ENCODE assay signal across 13 cellular contexts in the genomic region with DNA sequence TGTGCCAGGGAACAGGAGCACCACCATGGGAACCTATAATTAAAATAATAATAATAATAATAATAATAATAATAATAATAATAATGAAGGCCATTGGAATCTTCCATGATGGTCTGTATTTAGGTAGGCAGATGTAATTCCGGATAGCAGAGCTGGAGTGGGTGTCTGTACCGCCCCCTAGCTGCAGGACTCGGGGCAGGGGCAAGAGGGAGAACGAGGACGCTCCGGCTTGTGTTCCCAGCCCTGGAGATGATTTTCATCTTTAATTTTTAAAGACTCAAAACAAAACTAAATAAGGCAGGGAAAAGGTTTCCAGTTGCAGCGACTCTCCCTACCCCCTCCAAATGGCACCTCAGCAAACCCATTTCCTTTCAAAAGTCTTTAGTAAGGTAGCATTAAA.
A peak's percentile ranks its signal among the peaks of the same experiment; 100 is the strongest.
DNase-seq lines count a peak whose midpoint lies in the region; TF ChIP-seq lines count a peak whose summit lies in the region.
"Had no signal": no experiment of that assay in that cellular context is flagged by ENCODE, and none has a peak within 500 bp of the region (broad histone marks: within the 10 kb centered on the region; RNA-seq: fewer than 3 reads in every experiment).

No MANE protein-coding gene starts in this region.

- intact Hi-C loops in A673 (cut with micrococcal nuclease; ENCODE audit: unreplicated experiment): no loop called here

- no peak for TF ChIP-seq POLR2A in erythroblast (IDR thresholded peaks at IDR 0.05; ENCODE audit: low read length)

- H2BK120ac ChIP-seq in trophoblast cell (ENCODE audit: insufficient read depth, low read length, poor library complexity): no peak overlapping the region

- H2BK5ac ChIP-seq in trophoblast cell (ENCODE audit: low read depth, low read length, poor library complexity): no peak overlapping the region

- WGBS in trophoblast cell (ENCODE audit: extremely low coverage, insufficient coverage, insufficient read length): no CpG with 5 or more reads among the region's 7 CpGs

- H3K27me3 ChIP-seq in A673 (replicated peaks; ENCODE audit: insufficient read depth, low read depth, low read length, poor library complexity) (no peaks in the 10 kb centered on the region), trophoblast cell (ENCODE audit: insufficient read depth, low read length) (no peaks in the 10 kb centered on the region)

- no peak overlapping the region for H4K8ac ChIP-seq in trophoblast cell (ENCODE audit: low read depth, low read length)

- H3K36me3 ChIP-seq in A673 (ENCODE audit: insufficient read depth, low read length, poor library complexity, severe bottlenecking): no peaks in the 10 kb centered on the region
- H3K36me3 ChIP-seq in trophoblast cell (ENCODE audit: control insufficient read depth in 1 of 2, insufficient read depth in 2 of 2, low read length in 2 of 2): no peaks in the 10 kb centered on the region
- H3K36me3 ChIP-seq: heart right ventricle had no signal

- no peak overlapping the region for H2AFZ ChIP-seq in trophoblast cell (ENCODE audit: insufficient read depth, low read length, poor library complexity)

- no peak overlapping the region for H4K12ac ChIP-seq in trophoblast cell (ENCODE audit: low read depth, low read length)

- H3K9ac ChIP-seq in trophoblast cell (ENCODE audit: low read length): no peak overlapping the region

- H2AK5ac ChIP-seq in trophoblast cell (ENCODE audit: low read length): no peak overlapping the region

- H3K4me3 ChIP-seq in A673 (ENCODE audit: low read depth, low read length, poor library complexity, severe bottlenecking): no peak overlapping the region
- H3K4me3 ChIP-seq in trophoblast cell (ENCODE audit: low read depth, low read length): no peak overlapping the region
- H3K4me3 ChIP-seq: heart right ventricle had no signal

- DNase-seq in A673 (ENCODE audit: low spot score) (peak; percentile 31), GM10266 (ENCODE audit: extremely low spot score) (no peak), NCI-H1694 treated with DMSO at 0.1 percent for 48 hours (lab: John Stamatoyannopoulos, UW) (peak; percentile 20), erythroblast (lab: John Stamatoyannopoulos, UW) (peak; percentile 1 to 3), trophoblast cell (no peak), RPMI8226 (no peak), NCI-H2029 treated with DMSO at 0.1 percent for 48 hours (lab: John Stamatoyannopoulos, UW) (no peak)
- DNase-seq in stimulated activated naive CD4-positive, alpha-beta T cell treated with Interleukin-2 at 50 U/mL for 16 hours (lab: John Stamatoyannopoulos, UW): no peak
- DNase-seq: activated CD8-positive, alpha-beta memory T cell treated with anti-CD3 and anti-CD28 coated beads, Interleukin-2, amount 50 U/mL, for 48 hours; activated naive CD8-positive, alpha-beta T cell treated with anti-CD3 and anti-CD28 coated beads, Interleukin-2, amount 10 ng/mL, durations not matched to agents 7 days and 5 days; CD4-positive, CD25-positive, alpha-beta regulatory T cell; heart right ventricle had no signal

- no peak overlapping the region for H3K18ac ChIP-seq in trophoblast cell (ENCODE audit: low read length)

- H3K4ac ChIP-seq in trophoblast cell (ENCODE audit: low read depth, low read length): no peak overlapping the region

- no peak overlapping the region for H4K91ac ChIP-seq in trophoblast cell (ENCODE audit: low read depth, low read length)

- H2BK12ac ChIP-seq in trophoblast cell (ENCODE audit: low read length): no peak overlapping the region

- POLR2A ChIA-PET in A673 (lab: Charles Lee; ENCODE audit: low non-redundant PET): interaction anchor here (0.6 kb wide), 1 partner anchor 843 kb away, joined by 6 read pairs; no protein-coding TSS in a partner anchor

- TF ChIP-seq CTCF in A673 (conservative IDR thresholded peaks at IDR 0.05; ENCODE audit: low read depth, low read length): peak; percentile 53
- TF ChIP-seq CTCF in GM10266 (IDR thresholded peaks at IDR 0.05; ENCODE audit: control insufficient read depth, insufficient read depth, low read depth, missing control alignments): peak; percentile 16

- H3K79me1 ChIP-seq in trophoblast cell (ENCODE audit: low read length): no peaks in the 10 kb centered on the region

- H3K27ac ChIP-seq in A673 (ENCODE audit: low read depth, low read length, poor library complexity, severe bottlenecking) (no peak overlapping the region), trophoblast cell (ENCODE audit: low read depth, low read length) (no peak overlapping the region)
- H3K27ac ChIP-seq: epithelial cell of prostate, heart right ventricle had no signal

- H3K79me2 ChIP-seq in trophoblast cell (ENCODE audit: control insufficient read depth, insufficient read depth, low read length, poor library complexity): no peaks in the 10 kb centered on the region

- no peak overlapping the region for H3K14ac ChIP-seq in trophoblast cell (ENCODE audit: low read length)

- CTCF ChIA-PET in A673 (lab: Charles Lee): no interaction called here

- BruUV-seq in A673 (replicated peaks; lab: Mats Ljungman, UMichigan): no TSS peak

- H3K23ac ChIP-seq in trophoblast cell (ENCODE audit: low read length): no peak overlapping the region

- H3K4me2 ChIP-seq in trophoblast cell (ENCODE audit: low read length): no peak overlapping the region

- H3K9me3 ChIP-seq in A673 (ENCODE audit: low read depth, low read length, poor library complexity, severe bottlenecking) (no peaks in the 10 kb centered on the region), trophoblast cell (ENCODE audit: insufficient read depth, low read depth, low read length) (peaks cover 2% of the 10 kb centered on the region)
- H3K9me3 ChIP-seq: heart right ventricle had no signal

- H3K4me1 ChIP-seq in A673 (ENCODE audit: insufficient read depth, low read length, poor library complexity, severe bottlenecking) (peaks cover 29% of the 10 kb centered on the region), trophoblast cell (ENCODE audit: control insufficient read depth in 1 of 2, insufficient read depth in 2 of 2, low read length in 2 of 2) (no peaks in the 10 kb centered on the region)
- H3K4me1 ChIP-seq: heart right ventricle had no signal

Comparison
In these comparisons a context has a peak if more than half of its experiments do, and no peak if none do; other contexts are left out.
1. DNase-seq: peak in A673 (single experiment), NCI-H1694 treated with DMSO at 0.1 percent for 48 hours (single experiment) and erythroblast (2 of 2); none in GM10266 (single experiment), trophoblast cell (0 of 2), RPMI8226 (single experiment), stimulated activated naive CD4-positive, alpha-beta T cell treated with Interleukin-2 at 50 U/mL for 16 hours (single experiment) and NCI-H2029 treated with DMSO at 0.1 percent for 48 hours (single experiment).